In the genomic region with DNA sequence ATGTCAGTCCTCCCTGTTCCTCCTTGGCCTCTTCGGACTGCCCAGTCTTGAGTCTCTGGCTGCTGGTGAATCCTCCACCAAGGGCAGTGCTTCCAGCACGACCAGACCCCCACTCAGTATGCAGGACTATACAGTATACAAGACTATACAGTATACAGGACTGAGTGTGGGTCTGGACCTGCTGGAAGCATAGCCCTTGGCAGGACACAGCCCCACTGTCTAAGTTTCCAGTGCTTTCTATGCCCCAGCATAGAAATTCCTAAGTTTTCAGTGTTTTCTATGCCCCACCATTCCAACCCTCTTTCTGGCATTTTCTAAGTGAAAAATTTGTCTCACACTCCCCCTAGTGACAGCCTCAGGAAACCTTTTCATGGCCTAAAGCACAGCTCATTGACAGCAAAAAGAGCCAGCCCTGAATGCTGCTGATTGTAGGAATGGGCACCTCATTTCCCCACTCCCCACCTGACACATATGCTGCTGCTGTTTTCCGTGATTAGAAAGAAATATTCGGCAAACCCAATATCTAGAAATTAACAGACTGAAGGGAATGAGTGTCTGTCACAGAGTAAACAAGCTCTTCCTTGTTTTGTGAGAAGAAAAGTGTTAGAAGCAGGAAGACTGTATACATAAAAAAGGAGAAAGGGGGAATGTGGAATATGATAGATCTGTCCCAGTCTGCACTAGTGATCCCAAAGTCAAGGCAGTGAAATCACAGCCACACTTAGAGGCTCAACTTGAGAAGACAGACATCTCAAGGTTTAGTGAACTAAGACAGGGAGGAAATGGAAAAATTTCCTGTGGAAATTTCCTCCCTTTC, we compare ENCODE assay signal across 8 cellular contexts.
DNase-seq lines count a peak whose midpoint lies in the region; ATAC-seq and TF ChIP-seq lines count a peak whose summit lies in the region.

No MANE protein-coding gene starts in this region.

- H3K27ac ChIP-seq in right cardiac atrium (ENCODE audit: low read length): no peak overlapping the region
- H3K27ac ChIP-seq in gastrocnemius medialis: no peak overlapping the region

- H3K27me3 ChIP-seq in right cardiac atrium (ENCODE audit: control insufficient read depth, insufficient read depth) (no peaks in the 10 kb centered on the region), gastrocnemius medialis (no peaks in the 10 kb centered on the region)

- peak; percentile 87 for ATAC-seq in HG02642 (IDR thresholded peaks at IDR 0.05; ENCODE audit: poor library complexity, unreplicated experiment)
- no peak for ATAC-seq in activated CD8-positive, alpha-beta T cell treated with anti-CD3 and anti-CD28 coated beads for 36 hours
- peak; percentile 80 to 84 for ATAC-seq in right cardiac atrium
- peak; percentile 63 to 64 for ATAC-seq in gastrocnemius medialis
- no peak for ATAC-seq in esophagus mucosa

- in situ Hi-C loops in GM13976 (cut with MboI; ENCODE audit: low sequenced_read_pairs, unreplicated experiment) (no loop called here), gastrocnemius medialis (cut with MboI; ENCODE audit: low sequenced_read_pairs in 4 of 4) (loop anchor here in 1 of 4 donors (25.0 kb wide), 1 partner anchor 1428 kb away; no protein-coding TSS in a partner anchor)

- POLR2A ChIA-PET in activated CD8-positive, alpha-beta T cell treated with anti-CD3 and anti-CD28 coated beads for 36 hours (lab: Charles Lee): no interaction called here

- no peaks in the 10 kb centered on the region for H3K4me1 Mint-ChIP-seq in activated CD8-positive, alpha-beta T cell treated with anti-CD3 and anti-CD28 coated beads for 36 hours (ENCODE audit: low read depth)

- H3K36me3 ChIP-seq in gastrocnemius medialis: no peaks in the 10 kb centered on the region

- CTCF ChIA-PET in activated CD8-positive, alpha-beta T cell treated with anti-CD3 and anti-CD28 coated beads for 36 hours (lab: Charles Lee): no interaction called here

- peak; percentile 94 for TF ChIP-seq CTCF in AG10803 (conservative IDR thresholded peaks at IDR 0.05; ENCODE audit: low read length)
- TF ChIP-seq CTCF in GM13976 (IDR thresholded peaks at IDR 0.05; ENCODE audit: borderline replicate concordance, control extremely low read depth, extremely low read depth, insufficient read depth, missing control alignments): peak; percentile 77
- TF ChIP-seq CTCF in activated CD8-positive, alpha-beta T cell treated with anti-CD3 and anti-CD28 coated beads for 36 hours (IDR thresholded peaks at IDR 0.05): peak; percentile 34
- peak; percentile 6 to 54 (median 40) for TF ChIP-seq CTCF in gastrocnemius medialis (IDR thresholded peaks at IDR 0.05 in 4 of 5, conservative IDR thresholded peaks at IDR 0.05 in 1 of 5)

- no peak for TF ChIP-seq POLR2A in gastrocnemius medialis (IDR thresholded peaks at IDR 0.05)

- H3K4me3 ChIP-seq in AG10803 (ENCODE audit: low read length): no peak overlapping the region
- no peak overlapping the region for H3K4me3 ChIP-seq in right cardiac atrium (ENCODE audit: low read length)
- no peak overlapping the region for H3K4me3 ChIP-seq in gastrocnemius medialis

- intact Hi-C loops in activated CD8-positive, alpha-beta T cell treated with anti-CD3 and anti-CD28 coated beads for 36 hours (cut with micrococcal nuclease): no loop called here
- intact Hi-C loops in right cardiac atrium (cut with DNase I): no loop called here
- intact Hi-C loops in gastrocnemius medialis (cut with DNase I; ENCODE audit: low total_unique reads): no loop called here

- H3K9me3 ChIP-seq in right cardiac atrium (ENCODE audit: control insufficient read depth, low read length): no peaks in the 10 kb centered on the region
- H3K9me3 ChIP-seq in gastrocnemius medialis: no peaks in the 10 kb centered on the region

- no peak overlapping the region for H3K4me3 Mint-ChIP-seq in activated CD8-positive, alpha-beta T cell treated with anti-CD3 and anti-CD28 coated beads for 36 hours

- H3K4me1 ChIP-seq in right cardiac atrium (ENCODE audit: control insufficient read depth, insufficient read depth, low read length) (peaks cover 1% of the 10 kb centered on the region), gastrocnemius medialis (no peaks in the 10 kb centered on the region)

- H3K36me3 Mint-ChIP-seq in activated CD8-positive, alpha-beta T cell treated with anti-CD3 and anti-CD28 coated beads for 36 hours (ENCODE audit: low read depth): no peaks in the 10 kb centered on the region

- no peak overlapping the region for H3K27ac Mint-ChIP-seq in activated CD8-positive, alpha-beta T cell treated with anti-CD3 and anti-CD28 coated beads for 36 hours

- WGBS in right cardiac atrium: 37% methylated on average over 4 of the region's 4 CpGs

- DNase-seq in AG10803 (ENCODE audit: low read depth): peak; percentile 68
- no peak for DNase-seq in GM13976 (ENCODE audit: low spot score)
- DNase-seq in NCI-H1105 (lab: John Stamatoyannopoulos, UW): peak; percentile 13
- no peak for DNase-seq in activated CD8-positive, alpha-beta T cell treated with anti-CD3 and anti-CD28 coated beads for 36 hours
- DNase-seq in right cardiac atrium: no peak
- no peak for DNase-seq in gastrocnemius medialis

- H3K27me3 Mint-ChIP-seq in activated CD8-positive, alpha-beta T cell treated with anti-CD3 and anti-CD28 coated beads for 36 hours: peaks cover 9% of the 10 kb centered on the region

- no peaks in the 10 kb centered on the region for H3K9me3 Mint-ChIP-seq in activated CD8-positive, alpha-beta T cell treated with anti-CD3 and anti-CD28 coated beads for 36 hours

Comparison
In these comparisons a context has a peak if more than half of its experiments do, and no peak if none do; other contexts are left out.
1. DNase-seq: peak in AG10803 (single experiment) and NCI-H1105 (single experiment); none in GM13976 (single experiment), activated CD8-positive, alpha-beta T cell treated with anti-CD3 and anti-CD28 coated beads for 36 hours (single experiment), right cardiac atrium (0 of 3) and gastrocnemius medialis (0 of 2).
2. CTCF ChIP-seq: peak in every context shown above with its lines; median percentile 94 in AG10803; 77 in GM13976; 40 in gastrocnemius medialis; 34 in activated CD8-positive, alpha-beta T cell treated with anti-CD3 and anti-CD28 coated beads for 36 hours.
3. ATAC-seq: peak in HG02642 (single experiment), right cardiac atrium (2 of 2) and gastrocnemius medialis (2 of 2); none in activated CD8-positive, alpha-beta T cell treated with anti-CD3 and anti-CD28 coated beads for 36 hours (single experiment) and esophagus mucosa (single experiment).